Comparison of ENCODE assay signal across 1 cellular context in genomic region chr2:134310450-134311079, GRCh38.
TF ChIP-seq lines count a peak whose summit lies in the region.

No MANE protein-coding gene starts in this region.

TF ChIP-seq in IMR-90, 13 proteins besides CTCF, POLR2A, EP300 and RAD21 (continued from another document):
- TF ChIP-seq, protein P1, sequence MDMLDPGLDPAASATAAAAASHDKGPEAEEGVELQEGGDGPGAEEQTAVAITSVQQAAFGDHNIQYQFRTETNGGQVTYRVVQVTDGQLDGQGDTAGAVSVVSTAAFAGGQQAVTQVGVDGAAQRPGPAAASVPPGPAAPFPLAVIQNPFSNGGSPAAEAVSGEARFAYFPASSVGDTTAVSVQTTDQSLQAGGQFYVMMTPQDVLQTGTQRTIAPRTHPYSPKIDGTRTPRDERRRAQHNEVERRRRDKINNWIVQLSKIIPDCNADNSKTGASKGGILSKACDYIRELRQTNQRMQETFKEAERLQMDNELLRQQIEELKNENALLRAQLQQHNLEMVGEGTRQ (IDR thresholded peaks at IDR 0.05; ENCODE audit: low read depth, low read length), result no peak
- no peak for TF ChIP-seq MAZ (IDR thresholded peaks at IDR 0.05; ENCODE audit: borderline replicate concordance, low read depth, low read length)
TF ChIP-seq in IMR-90: peak in this region for 0.
